ENCODE assay signal across 1 cellular context in genomic region chr11:67412495-67413179, GRCh38.
TF ChIP-seq lines count a peak whose summit lies in the region.

No MANE protein-coding gene starts in this region.

TF ChIP-seq in IMR-90, 13 proteins besides CTCF, POLR2A, EP300 and RAD21:
- no peak for TF ChIP-seq RFX5 (IDR thresholded peaks at IDR 0.05; ENCODE audit: low read depth, low read length)
- no peak for TF ChIP-seq BHLHE40 (IDR thresholded peaks at IDR 0.05; ENCODE audit: low read depth, low read length)
- no peak for TF ChIP-seq USF2 (IDR thresholded peaks at IDR 0.05; ENCODE audit: low read depth, low read length)
- no peak for TF ChIP-seq MXI1 (IDR thresholded peaks at IDR 0.05; ENCODE audit: borderline replicate concordance, low read depth, low read length)
- no peak for TF ChIP-seq ELK1 (IDR thresholded peaks at IDR 0.05; ENCODE audit: borderline replicate concordance, low read depth, low read length)
- no peak for TF ChIP-seq MAZ (IDR thresholded peaks at IDR 0.05; ENCODE audit: borderline replicate concordance, low read depth, low read length)
- no peak for TF ChIP-seq RCOR1 (IDR thresholded peaks at IDR 0.05; ENCODE audit: insufficient replicate concordance, low read length)
- TF ChIP-seq SMC3 (IDR thresholded peaks at IDR 0.05; ENCODE audit: low read depth, low read length), result no peak
- no peak for TF ChIP-seq MAFK (IDR thresholded peaks at IDR 0.05; ENCODE audit: low read depth, low read length)
- no peak for TF ChIP-seq CEBPB (IDR thresholded peaks at IDR 0.05; ENCODE audit: low read depth, low read length)
- TF ChIP-seq FOS (IDR thresholded peaks at IDR 0.05; ENCODE audit: low read depth, low read length), result no peak
